In genomic region chr1:154772056-154772455, GRCh38 we compare ENCODE assay signal across 26 cellular contexts.
"Had no signal": no experiment of that assay in that cellular context is flagged by ENCODE, and none has a peak within 500 bp of the region (broad histone marks: within the 10 kb centered on the region; RNA-seq: fewer than 3 reads in every experiment).

No MANE protein-coding gene starts in this region.

- ATAC-seq: activated CD4-positive, CD25-positive, alpha-beta regulatory T cell treated with anti-CD3 and anti-CD28 coated beads, Interleukin-2, amount 50 U/mL, for 24 hours; activated naive CD8-positive, alpha-beta T cell treated with anti-CD3 and anti-CD28 coated beads, Interleukin-2, amount 50 U/mL, for 24 hours; gastrocnemius medialis; left lung had no signal

- H3K36me3 Mint-ChIP-seq: activated naive CD4-positive, alpha-beta T cell treated with anti-CD3 and anti-CD28 coated beads, Interleukin-2, amount 50 U/mL, for 24 hours had no signal

- H3K27ac ChIP-seq: coronary artery, gastrocnemius medialis, left lung, neutrophil, ovary, tibial nerve, VCaP had no signal

- H3K9me3 Mint-ChIP-seq: activated naive CD4-positive, alpha-beta T cell treated with anti-CD3 and anti-CD28 coated beads, Interleukin-2, amount 50 U/mL, for 24 hours; activated naive CD8-positive, alpha-beta T cell treated with anti-CD3 and anti-CD28 coated beads, Interleukin-2, amount 50 U/mL, for 24 hours; nephron; T-helper 2 cell treated with Interferon-gamma antibody and Interleukin-4, amounts not matched to agents 5 μg/mL and 100 μg/mL, for 36 hours had no signal

- H3K4me3 ChIP-seq: coronary artery, dorsolateral prefrontal cortex, gastrocnemius medialis, left lung, lung, ovary, smooth muscle cell, tibial nerve had no signal

- H3K4me2 ChIP-seq: smooth muscle cell had no signal

- H3K27me3 ChIP-seq: dorsolateral prefrontal cortex, gastrocnemius medialis, neutrophil, ovary had no signal

- H3K4me3 Mint-ChIP-seq: activated naive CD4-positive, alpha-beta T cell treated with anti-CD3 and anti-CD28 coated beads, Interleukin-2, amount 50 U/mL, for 24 hours; activated naive CD8-positive, alpha-beta T cell treated with anti-CD3 and anti-CD28 coated beads, Interleukin-2, amount 50 U/mL, for 24 hours; nephron; T-helper 2 cell treated with Interferon-gamma antibody and Interleukin-4, amounts not matched to agents 5 μg/mL and 100 μg/mL, for 36 hours had no signal

- H3K4me1 ChIP-seq: left lung, tibial nerve had no signal

- H3K27me3 Mint-ChIP-seq: activated naive CD4-positive, alpha-beta T cell treated with anti-CD3 and anti-CD28 coated beads, Interleukin-2, amount 50 U/mL, for 24 hours; activated naive CD8-positive, alpha-beta T cell treated with anti-CD3 and anti-CD28 coated beads, Interleukin-2, amount 50 U/mL, for 24 hours had no signal

- H3K36me3 ChIP-seq: gastrocnemius medialis, left lung, neutrophil, ovary, tibial nerve had no signal

- DNase-seq: activated CD4-positive, alpha-beta T cell treated with anti-CD3 and anti-CD28 coated beads, Interleukin-2, amount 50 U/mL, for 48 hours; activated CD8-positive, alpha-beta memory T cell treated with anti-CD3 and anti-CD28 coated beads for 24 hours; activated gamma-delta T cell; amygdala; cerebellar nuclear complex; dorsolateral prefrontal cortex; effector memory CD4-positive, alpha-beta T cell; erythroblast; gastrocnemius medialis; hippocampal formation; left lung; ovary; retina; T-helper 1 cell had no signal

- H3K27ac Mint-ChIP-seq: activated naive CD4-positive, alpha-beta T cell treated with anti-CD3 and anti-CD28 coated beads, Interleukin-2, amount 50 U/mL, for 24 hours; activated naive CD8-positive, alpha-beta T cell treated with anti-CD3 and anti-CD28 coated beads, Interleukin-2, amount 50 U/mL, for 24 hours; nephron; progenitor cell of endocrine pancreas; T-helper 2 cell treated with Interferon-gamma antibody and Interleukin-4, amounts not matched to agents 5 μg/mL and 100 μg/mL, for 36 hours had no signal

- H3K9me3 ChIP-seq: gastrocnemius medialis, left lung, neutrophil, ovary, tibial nerve had no signal
